In genomic region chr2:238284802-238285515, GRCh38 we compare ENCODE assay signal across 12 cellular contexts. TPM values are rescaled to one million over a fixed set of nuclear protein-coding genes. Genes with fewer than 3 reads are reported as not detected.
DNase-seq lines count a peak whose midpoint lies in the region; ATAC-seq, FAIRE-seq and TF ChIP-seq lines count a peak whose summit lies in the region.
"Had no signal": no experiment of that assay in that cellular context is flagged by ENCODE, and none has a peak within 500 bp of the region (broad histone marks: within the 10 kb centered on the region; RNA-seq: fewer than 3 reads in every experiment).

No MANE protein-coding gene starts in this region.

- intact Hi-C loops in natural killer cell (cut with micrococcal nuclease), result loop anchor here (5.0 to 10.0 kb wide), 2 partner anchors 43 to 320 kb away; partner anchors contain the start of genes HES6 and UBE2F

- peaks cover 4% of the 10 kb centered on the region; the same call in 1 of the 2 replicates for H3F3A ChIP-seq in GM23338 (replicated peaks; ENCODE audit: low read depth)

- no peak overlapping the region for H2AFZ ChIP-seq in GM23338

- H3K27me3 Mint-ChIP-seq in progenitor cell of endocrine pancreas (no peaks in the 10 kb centered on the region), GM23338 (ENCODE audit: insufficient read depth, low read depth, poor library complexity) (peaks cover 16% of the 10 kb centered on the region), natural killer cell (ENCODE audit: low read depth in 2 of 2) (no peaks in the 10 kb centered on the region)

- POLR2A ChIA-PET in AG04450 (lab: Yijun Ruan, JAX), result no interaction called here

- H3K27ac Mint-ChIP-seq in progenitor cell of endocrine pancreas (peak overlapping the region; percentile 95), GM23338 (no peak overlapping the region), natural killer cell (no peak overlapping the region)

- peaks cover 15% of the 10 kb centered on the region for H4K20me1 ChIP-seq in GM23338 (replicated peaks; ENCODE audit: insufficient read depth)

- no peaks in the 10 kb centered on the region for H3K9me2 ChIP-seq in GM23338 (ENCODE audit: insufficient read depth)

- peak overlapping the region; percentile 34 for H3K4me3 ChIP-seq in AG04450 (ENCODE audit: low read depth, low read length)
- H3K4me3 ChIP-seq in adipocyte (ENCODE audit: low read length), result peak overlapping the region; percentile 63
- H3K4me3 ChIP-seq in right atrium auricular region, result no peak overlapping the region
- no peak overlapping the region for H3K4me3 ChIP-seq in GM23338
- H3K4me3 ChIP-seq: cardiac muscle cell had no signal

- CTCF ChIA-PET in AG04450 (lab: Charles Lee), result interaction anchor here (2.4 kb wide), 1 partner anchor 21 kb away, joined by 11 read pairs; no protein-coding TSS in a partner anchor

- H3K27me3 ChIP-seq in AG04450 (ENCODE audit: control insufficient read depth, insufficient read depth, low read length) (no peaks in the 10 kb centered on the region), adipocyte (replicated peaks; ENCODE audit: control insufficient read depth, insufficient read depth, low read length) (no peaks in the 10 kb centered on the region), right atrium auricular region (no peaks in the 10 kb centered on the region), GM23338 (ENCODE audit: insufficient read depth) (peaks cover 6% of the 10 kb centered on the region; the same call in 1 of the 2 replicates)
- H3K27me3 ChIP-seq: cardiac muscle cell had no signal

- H3K36me3 ChIP-seq in adipocyte (ENCODE audit: control insufficient read depth, insufficient read depth, low read length, severe bottlenecking), result no peaks in the 10 kb centered on the region
- H3K36me3 ChIP-seq in right atrium auricular region, result no peaks in the 10 kb centered on the region
- H3K36me3 ChIP-seq in GM23338 (ENCODE audit: insufficient read depth), result no peaks in the 10 kb centered on the region
- H3K36me3 ChIP-seq: cardiac muscle cell had no signal

- H3K9me3 ChIP-seq in AG04450 (ENCODE audit: control insufficient read depth, insufficient read depth, low read length) (no peaks in the 10 kb centered on the region), adipocyte (ENCODE audit: control insufficient read depth, low read length) (no peaks in the 10 kb centered on the region), right atrium auricular region (no peaks in the 10 kb centered on the region)

- H3K4me3 Mint-ChIP-seq in progenitor cell of endocrine pancreas (ENCODE audit: low read depth) (peak overlapping the region; percentile 83), GM23338 (no peak overlapping the region), natural killer cell (no peak overlapping the region)

- peak overlapping the region; percentile 86 for H3K27ac ChIP-seq in AG04450 (ENCODE audit: low read depth, low read length)
- H3K27ac ChIP-seq in right atrium auricular region, result peak overlapping the region; percentile 88 to 93
- H3K27ac ChIP-seq in GM23338 (ENCODE audit: low read depth), result no peak overlapping the region
- H3K27ac ChIP-seq: cardiac muscle cell, HL-60 had no signal

- no peak for DNase-seq in AG04450 (ENCODE audit: low read depth, low spot score)
- DNase-seq in adipocyte (ENCODE audit: low read depth), result no peak
- DNase-seq in right atrium auricular region (ENCODE audit: low spot score), result no peak
- no peak for DNase-seq in progenitor cell of endocrine pancreas (ENCODE audit: low spot score, unreplicated experiment)
- no peak for DNase-seq in GM23338 (ENCODE audit: low spot score)
- DNase-seq in NCI-H2029 treated with DMSO at 0.1 percent for 48 hours (lab: John Stamatoyannopoulos, UW), result no peak
- DNase-seq in natural killer cell, result no peak
- DNase-seq in RCC 7860 (ENCODE audit: low spot score), result no peak
- DNase-seq: activated T-cell treated with anti-CD3 and anti-CD28 coated beads for 4 hours, occipital lobe had no signal

- no peak for ATAC-seq in GM23338
- ATAC-seq in natural killer cell, result no peak

- no peaks in the 10 kb centered on the region for H3K36me3 Mint-ChIP-seq in progenitor cell of endocrine pancreas (ENCODE audit: insufficient read depth)
- no peaks in the 10 kb centered on the region for H3K36me3 Mint-ChIP-seq in GM23338 (ENCODE audit: low read depth)
- no peaks in the 10 kb centered on the region for H3K36me3 Mint-ChIP-seq in natural killer cell

- peaks cover 36% of the 10 kb centered on the region for H3K4me1 ChIP-seq in adipocyte (ENCODE audit: control insufficient read depth, insufficient read depth, low read length)
- peaks cover 0 to 57% of the 10 kb centered on the region in 2 donors for H3K4me1 ChIP-seq in right atrium auricular region
- H3K4me1 ChIP-seq in GM23338 (ENCODE audit: insufficient read depth), result peaks cover 19% of the 10 kb centered on the region

- peaks cover 60% of the 10 kb centered on the region for H3K4me1 Mint-ChIP-seq in progenitor cell of endocrine pancreas (ENCODE audit: low read depth)
- H3K4me1 Mint-ChIP-seq in GM23338, result peaks cover 35% of the 10 kb centered on the region
- peaks cover 47 to 59% of the 10 kb centered on the region in 2 donors for H3K4me1 Mint-ChIP-seq in natural killer cell

- no peaks in the 10 kb centered on the region for H3K9me3 Mint-ChIP-seq in progenitor cell of endocrine pancreas (ENCODE audit: low read depth)
- no peaks in the 10 kb centered on the region for H3K9me3 Mint-ChIP-seq in GM23338
- H3K9me3 Mint-ChIP-seq in natural killer cell, result no peaks in the 10 kb centered on the region

- TF ChIP-seq CTCF in AG04450 (IDR thresholded peaks at IDR 0.05; ENCODE audit: low read depth, low read length) (no peak), right atrium auricular region (IDR thresholded peaks at IDR 0.05) (no peak), progenitor cell of endocrine pancreas (IDR thresholded peaks at IDR 0.05; ENCODE audit: unreplicated experiment) (no peak), GM23338 (conservative IDR thresholded peaks at IDR 0.05; ENCODE audit: low read depth in 2 of 2) (no peak), natural killer cell (IDR thresholded peaks at IDR 0.05) (no peak)

- H3K4me2 ChIP-seq in GM23338, result no peak overlapping the region

- peaks cover 16% of the 10 kb centered on the region for H3K79me2 ChIP-seq in GM23338 (replicated peaks; ENCODE audit: insufficient read depth)

- no peak for FAIRE-seq in RCC 7860 (lab: Jason Lieb, UNC)

- peak overlapping the region; percentile 69 for H3K9ac ChIP-seq in adipocyte (ENCODE audit: low read length)

TF ChIP-seq in GM23338, 12 proteins besides CTCF, POLR2A, EP300 and RAD21 (continues in another document):
- no peak for TF ChIP-seq CREB1 (CRISPR knock-in tag; IDR thresholded peaks at IDR 0.05; ENCODE audit: low read depth)

RNA-seq across cellular contexts. Expression of gene PER2, which starts 3.5 kb away (rescaled TPM):
- 1.7 and 1.9 TPM in 2 replicates for polyA plus RNA-seq in AG04450 (2011; rRNA removed)
- polyA minus RNA-seq in AG04450 (2011; rRNA and poly(A)+ RNA removed), result 8.0 and 8.9 TPM in 2 replicates
- total RNA-seq in right atrium auricular region, result 1 to 10 TPM; 5.2 to 9.4 TPM
- 14.3 and 20.2 TPM in 2 replicates for total RNA-seq in progenitor cell of endocrine pancreas
- total RNA-seq in GM23338 (2014; rRNA removed; shearing (Covaris generic)), result 4.6 TPM in 2 replicates
- polyA plus RNA-seq in GM23338 (2016; fragmentation: Nextera tagmentation; extraction: Ambion mirVana), result 2.2 and 2.3 TPM in 2 replicates
- total RNA-seq in natural killer cell, result 10 to 100 TPM; 26.3 to 32.9 (median 32.6) TPM

RNA-seq across cellular contexts. Expression of gene TRAF3IP1, which starts 35.4 kb away (rescaled TPM):
- polyA plus RNA-seq in AG04450 (2011; rRNA removed) (5.9 and 7.3 TPM in 2 replicates), GM23338 (2016; fragmentation: Nextera tagmentation; extraction: Ambion mirVana) (20.0 and 20.7 TPM in 2 replicates)
- 9.5 and 10.5 TPM in 2 replicates for polyA minus RNA-seq in AG04450 (2011; rRNA and poly(A)+ RNA removed)
- total RNA-seq in right atrium auricular region (1 to 10 TPM; 5.0 to 5.8 TPM), progenitor cell of endocrine pancreas (26.1 and 27.0 TPM in 2 replicates), natural killer cell (10 to 100 TPM in 2 of 3 donors, 1 to 10 TPM in 1; 9.7 to 11.9 (median 11.3) TPM)
- 12.2 and 12.5 TPM in 2 replicates for total RNA-seq in GM23338 (2014; rRNA removed; shearing (Covaris generic))

RNA-seq across cellular contexts. Expression of gene HES6, which starts 45.1 kb away (rescaled TPM):
- polyA plus RNA-seq in AG04450 (2011; rRNA removed), result 2.9 and 3.9 TPM in 2 replicates
- polyA minus RNA-seq in AG04450 (2011; rRNA and poly(A)+ RNA removed), result 0.26 and 1.1 TPM in 2 replicates
- total RNA-seq in right atrium auricular region, result 1 to 10 TPM; 2.5 to 4.8 TPM
- 64.2 and 64.7 TPM in 2 replicates for total RNA-seq in progenitor cell of endocrine pancreas
- total RNA-seq in GM23338 (2014; rRNA removed; shearing (Covaris generic)), result 76.3 and 85.5 TPM in 2 replicates
- 38.8 and 42.7 TPM in 2 replicates for polyA plus RNA-seq in GM23338 (2016; fragmentation: Nextera tagmentation; extraction: Ambion mirVana)
- total RNA-seq in natural killer cell, result 10 to 100 TPM; 11.3 to 15.4 (median 13.5) TPM

Comparison
In these comparisons a context has a peak if more than half of its experiments do, and no peak if none do; other contexts are left out.
1. H3K4me3 ChIP-seq: peak in AG04450 (single experiment) and adipocyte (single experiment); none in right atrium auricular region (0 of 2) and GM23338 (single experiment).